Comparison of ENCODE assay signal across 8 cellular contexts in genomic region chr9:95852059-95853032, GRCh38. TPM values are rescaled to one million over a fixed set of nuclear protein-coding genes. Genes with fewer than 3 reads are reported as not detected.
A peak's percentile ranks its signal among the peaks of the same experiment; 100 is the strongest.
DNase-seq lines count a peak whose midpoint lies in the region; ATAC-seq and TF ChIP-seq lines count a peak whose summit lies in the region.

No MANE protein-coding gene starts in this region.

- no peaks in the 10 kb centered on the region for H3K27me3 Mint-ChIP-seq in activated CD8-positive, alpha-beta T cell treated with anti-CD3 and anti-CD28 coated beads for 36 hours

- no peaks in the 10 kb centered on the region for H3F3A ChIP-seq in MM.1S (ENCODE audit: insufficient read depth, low read length)

- H3K27ac ChIP-seq in SJCRH30 = no peak overlapping the region
- H3K27ac ChIP-seq in MM.1S (ENCODE audit: low read length) = no peak overlapping the region

- H3K36me3 ChIP-seq in SJCRH30 = no peaks in the 10 kb centered on the region
- H3K36me3 ChIP-seq in MM.1S (replicated peaks; ENCODE audit: insufficient read depth, low read length) = no peaks in the 10 kb centered on the region

- no peaks in the 10 kb centered on the region for H4K20me1 ChIP-seq in MM.1S (ENCODE audit: insufficient read depth, low read length)

- H3K27me3 ChIP-seq in SJCRH30 = no peaks in the 10 kb centered on the region
- H3K27me3 ChIP-seq in MM.1S (replicated peaks; ENCODE audit: insufficient read depth, low read length) = no peaks in the 10 kb centered on the region

- H3K4me1 ChIP-seq in SJCRH30 (peaks cover 32% of the 10 kb centered on the region), MM.1S (ENCODE audit: low read length) (no peaks in the 10 kb centered on the region)

- no peak for TF ChIP-seq CTCF in activated CD8-positive, alpha-beta T cell treated with anti-CD3 and anti-CD28 coated beads for 36 hours (IDR thresholded peaks at IDR 0.05)
- no peak for TF ChIP-seq CTCF in MM.1S (IDR thresholded peaks at IDR 0.05; ENCODE audit: low read length)

- H3K9me3 ChIP-seq in SJCRH30 (replicated peaks) (no peaks in the 10 kb centered on the region), MM.1S (replicated peaks; ENCODE audit: insufficient read depth, low read length) (no peaks in the 10 kb centered on the region)

- peaks cover 29% of the 10 kb centered on the region for H3K4me1 Mint-ChIP-seq in activated CD8-positive, alpha-beta T cell treated with anti-CD3 and anti-CD28 coated beads for 36 hours (ENCODE audit: low read depth)

- H3K27ac Mint-ChIP-seq in activated CD8-positive, alpha-beta T cell treated with anti-CD3 and anti-CD28 coated beads for 36 hours = peak overlapping the region; percentile 31

- POLR2A ChIA-PET in activated CD8-positive, alpha-beta T cell treated with anti-CD3 and anti-CD28 coated beads for 36 hours (lab: Charles Lee) = interaction anchor here (0.7 to 1.6 kb wide), 4 partner anchors 13 to 459 kb away, joined by 3 to 6 read pairs (median 3); partner anchors contain the start of gene ERCC6L2

- no peak overlapping the region for H3K9ac ChIP-seq in MM.1S (ENCODE audit: low read length)

- H3K4me3 ChIP-seq in SJCRH30 (no peak overlapping the region), MM.1S (ENCODE audit: low read length) (no peak overlapping the region)

- no peaks in the 10 kb centered on the region for H3K9me3 Mint-ChIP-seq in activated CD8-positive, alpha-beta T cell treated with anti-CD3 and anti-CD28 coated beads for 36 hours

- H3K4me3 Mint-ChIP-seq in activated CD8-positive, alpha-beta T cell treated with anti-CD3 and anti-CD28 coated beads for 36 hours = no peak overlapping the region

- H3K36me3 Mint-ChIP-seq in activated CD8-positive, alpha-beta T cell treated with anti-CD3 and anti-CD28 coated beads for 36 hours (ENCODE audit: low read depth) = peaks cover 14% of the 10 kb centered on the region

- H3K4me2 ChIP-seq in MM.1S (ENCODE audit: low read depth, low read length) = no peak overlapping the region

- no peaks in the 10 kb centered on the region for H3K9me2 ChIP-seq in MM.1S (replicated peaks; ENCODE audit: insufficient read depth, low read length)

- CTCF ChIA-PET in activated CD8-positive, alpha-beta T cell treated with anti-CD3 and anti-CD28 coated beads for 36 hours (lab: Charles Lee) = interaction anchor here (1.3 kb wide), 1 partner anchor 18 kb away, joined by 3 read pairs; no protein-coding TSS in a partner anchor

- DNase-seq in DMS153 treated with DMSO at 0.1 percent for 48 hours (lab: John Stamatoyannopoulos, UW; ENCODE audit: unreplicated experiment) = peak; percentile 47
- peak; percentile 54 for DNase-seq in activated CD8-positive, alpha-beta T cell treated with anti-CD3 and anti-CD28 coated beads for 36 hours
- DNase-seq in stimulated activated naive CD8-positive, alpha-beta T cell treated with anti-CD3 and anti-CD28 coated beads, Interleukin-15, Interleukin-2, amounts not matched to agents 100 U/mL and 50 U/mL, for 24 hours = no peak
- no peak for DNase-seq in SJCRH30
- DNase-seq in MM.1S = no peak
- DNase-seq in SIG-M5 (lab: John Stamatoyannopoulos, UW) = no peak

- H2AFZ ChIP-seq in MM.1S (ENCODE audit: low read length) = no peak overlapping the region

- ATAC-seq in GM19043 (IDR thresholded peaks at IDR 0.05; ENCODE audit: low read depth, unreplicated experiment) (peak; percentile 97), HG03103 (IDR thresholded peaks at IDR 0.05; ENCODE audit: low read depth, unreplicated experiment) (peak; percentile 90)
- peak; percentile 95 for ATAC-seq in activated CD8-positive, alpha-beta T cell treated with anti-CD3 and anti-CD28 coated beads for 36 hours
- peak; percentile 99 for ATAC-seq in stimulated activated naive CD8-positive, alpha-beta T cell treated with anti-CD3 and anti-CD28 coated beads, Interleukin-15, Interleukin-2, amounts not matched to agents 100 U/mL and 50 U/mL, for 24 hours

- no peaks in the 10 kb centered on the region for H3K79me2 ChIP-seq in MM.1S (ENCODE audit: low read length)

- intact Hi-C loops in activated CD8-positive, alpha-beta T cell treated with anti-CD3 and anti-CD28 coated beads for 36 hours (cut with micrococcal nuclease) = no loop called here

RNA-seq across cellular contexts. Expression of gene ERCC6L2, which starts 23.1 kb away (rescaled TPM):
- 10 to 100 TPM; 31.2 to 34.7 TPM for total RNA-seq in activated CD8-positive, alpha-beta T cell treated with anti-CD3 and anti-CD28 coated beads for 36 hours
- total RNA-seq in SJCRH30 (2014; rRNA removed; shearing (Covaris generic)) = 62.2 and 77.7 TPM in 2 replicates

Comparison
In these comparisons a context has a peak if more than half of its experiments do, and no peak if none do; other contexts are left out.
1. DNase-seq: peak in DMS153 treated with DMSO at 0.1 percent for 48 hours (single experiment) and activated CD8-positive, alpha-beta T cell treated with anti-CD3 and anti-CD28 coated beads for 36 hours (single experiment); none in stimulated activated naive CD8-positive, alpha-beta T cell treated with anti-CD3 and anti-CD28 coated beads, Interleukin-15, Interleukin-2, amounts not matched to agents 100 U/mL and 50 U/mL, for 24 hours (single experiment), SJCRH30 (0 of 2), MM.1S (single experiment) and SIG-M5 (single experiment).
2. Peak in every context shown above with its lines, with median percentiles within 50 percentile points of each other: ATAC-seq.